In genomic region chr10:132875435-132875834, GRCh38 we compare ENCODE assay signal across 20 cellular contexts.
DNase-seq lines count a peak whose midpoint lies in the region; TF ChIP-seq lines count a peak whose summit lies in the region.
"Had no signal": no experiment of that assay in that cellular context is flagged by ENCODE, and none has a peak within 500 bp of the region (broad histone marks: within the 10 kb centered on the region; RNA-seq: fewer than 3 reads in every experiment).

No MANE protein-coding gene starts in this region.

- H3K4me3 Mint-ChIP-seq in activated naive CD4-positive, alpha-beta T cell treated with anti-CD3 and anti-CD28 coated beads, Interleukin-2, amount 10 ng/mL, durations not matched to agents 7 days and 5 days: no peak overlapping the region
- H3K4me3 Mint-ChIP-seq in activated naive CD4-positive, alpha-beta T cell treated with anti-CD3 and anti-CD28 coated beads for 36 hours: no peak overlapping the region
- H3K4me3 Mint-ChIP-seq in endodermal cell (no peak overlapping the region), osteocyte (ENCODE audit: unreplicated experiment) (no peak overlapping the region)

- no peaks in the 10 kb centered on the region for H3K4me1 ChIP-seq in endodermal cell (ENCODE audit: control insufficient read depth, insufficient read depth, low read length)

- 61 to 94% methylated on average over 2 of the region's 2 CpGs for WGBS in endodermal cell (ENCODE audit: insufficient coverage in 1 of 2, insufficient read length in 1 of 2), 2 experiments

- H3K4me3 ChIP-seq in endodermal cell (ENCODE audit: low read length): no peak overlapping the region

- no peaks in the 10 kb centered on the region for H3K9me3 Mint-ChIP-seq in activated naive CD4-positive, alpha-beta T cell treated with anti-CD3 and anti-CD28 coated beads, Interleukin-2, amount 10 ng/mL, durations not matched to agents 7 days and 5 days
- H3K9me3 Mint-ChIP-seq in activated naive CD4-positive, alpha-beta T cell treated with anti-CD3 and anti-CD28 coated beads for 36 hours: peaks cover 7% of the 10 kb centered on the region
- H3K9me3 Mint-ChIP-seq in endodermal cell (peaks cover 18% of the 10 kb centered on the region), osteocyte (ENCODE audit: unreplicated experiment) (no peaks in the 10 kb centered on the region)

- H3K4me1 Mint-ChIP-seq in activated naive CD4-positive, alpha-beta T cell treated with anti-CD3 and anti-CD28 coated beads, Interleukin-2, amount 10 ng/mL, durations not matched to agents 7 days and 5 days: peaks cover 4% of the 10 kb centered on the region
- H3K4me1 Mint-ChIP-seq in activated naive CD4-positive, alpha-beta T cell treated with anti-CD3 and anti-CD28 coated beads for 36 hours (ENCODE audit: low read depth): no peaks in the 10 kb centered on the region
- H3K4me1 Mint-ChIP-seq in endodermal cell (no peaks in the 10 kb centered on the region), osteocyte (ENCODE audit: unreplicated experiment) (no peaks in the 10 kb centered on the region)

- H3K27me3 ChIP-seq in endodermal cell (ENCODE audit: control insufficient read depth, insufficient read depth, low read length, poor library complexity, severe bottlenecking): no peaks in the 10 kb centered on the region

- H3K27ac ChIP-seq in endodermal cell (ENCODE audit: low read depth, low read length): no peak overlapping the region

- H3K9ac ChIP-seq in endodermal cell (ENCODE audit: extremely low read depth, low read length, poor library complexity, severe bottlenecking): no peak overlapping the region

- H3K27me3 Mint-ChIP-seq in activated naive CD4-positive, alpha-beta T cell treated with anti-CD3 and anti-CD28 coated beads, Interleukin-2, amount 10 ng/mL, durations not matched to agents 7 days and 5 days: peaks cover 23% of the 10 kb centered on the region
- peaks cover 32% of the 10 kb centered on the region for H3K27me3 Mint-ChIP-seq in activated naive CD4-positive, alpha-beta T cell treated with anti-CD3 and anti-CD28 coated beads for 36 hours (ENCODE audit: low read depth)
- H3K27me3 Mint-ChIP-seq in endodermal cell (ENCODE audit: insufficient read depth) (no peaks in the 10 kb centered on the region), osteocyte (ENCODE audit: unreplicated experiment) (peaks cover 49% of the 10 kb centered on the region)

- peak overlapping the region; percentile 30 for H3K27ac Mint-ChIP-seq in activated naive CD4-positive, alpha-beta T cell treated with anti-CD3 and anti-CD28 coated beads, Interleukin-2, amount 10 ng/mL, durations not matched to agents 7 days and 5 days
- H3K27ac Mint-ChIP-seq in activated naive CD4-positive, alpha-beta T cell treated with anti-CD3 and anti-CD28 coated beads for 36 hours: no peak overlapping the region
- H3K27ac Mint-ChIP-seq in endodermal cell: no peak overlapping the region
- no peak overlapping the region for H3K27ac Mint-ChIP-seq in osteocyte (ENCODE audit: unreplicated experiment)

- H3K9me3 ChIP-seq in endodermal cell (ENCODE audit: control insufficient read depth, low read length): no peaks in the 10 kb centered on the region

- H3K36me3 Mint-ChIP-seq in activated naive CD4-positive, alpha-beta T cell treated with anti-CD3 and anti-CD28 coated beads, Interleukin-2, amount 10 ng/mL, durations not matched to agents 7 days and 5 days: no peaks in the 10 kb centered on the region
- no peaks in the 10 kb centered on the region for H3K36me3 Mint-ChIP-seq in activated naive CD4-positive, alpha-beta T cell treated with anti-CD3 and anti-CD28 coated beads for 36 hours (ENCODE audit: low read depth)
- no peaks in the 10 kb centered on the region for H3K36me3 Mint-ChIP-seq in endodermal cell (ENCODE audit: low read depth)
- H3K36me3 Mint-ChIP-seq in osteocyte (ENCODE audit: unreplicated experiment): no peaks in the 10 kb centered on the region

- intact Hi-C loops in activated naive CD4-positive, alpha-beta T cell treated with anti-CD3 and anti-CD28 coated beads for 36 hours (cut with micrococcal nuclease): no loop called here

- peak; percentile 11 for DNase-seq in activated naive CD4-positive, alpha-beta T cell treated with anti-CD3 and anti-CD28 coated beads, Interleukin-2, amount 10 ng/mL, durations not matched to agents 7 days and 5 days
- no peak for DNase-seq in activated naive CD4-positive, alpha-beta T cell treated with anti-CD3 and anti-CD28 coated beads for 36 hours
- DNase-seq in endodermal cell (peak; percentile 18), osteocyte (ENCODE audit: extremely low spot score, unreplicated experiment) (peak; percentile 54), NCI-H748 (lab: John Stamatoyannopoulos, UW; ENCODE audit: unreplicated experiment) (no peak), GM19238 (ENCODE audit: insufficient read length, low spot score) (no peak), GM20000 (ENCODE audit: low spot score) (no peak)
- DNase-seq: Calu3, DMS79 treated with DMSO at 0.1 percent for 48 hours, GF-D8, Karpas-422, NCI-H1092, NCI-H1417 treated with DMSO at 0.1 percent for 48 hours, NCI-H1694 treated with DMSO at 0.1 percent for 48 hours, NCI-H2081 treated with DMSO at 0.1 percent for 48 hours, NCI-H2171 treated with DMSO at 0.1 percent for 48 hours, NCI-H524, NCI-H774, PC-3, SHP77 treated with DMSO at 0.1 percent for 48 hours had no signal

- CTCF ChIA-PET in activated naive CD4-positive, alpha-beta T cell treated with anti-CD3 and anti-CD28 coated beads, Interleukin-2, amount 10 ng/mL, durations not matched to agents 7 days and 5 days (lab: Charles Lee): no interaction called here
- CTCF ChIA-PET in activated naive CD4-positive, alpha-beta T cell treated with anti-CD3 and anti-CD28 coated beads for 36 hours (lab: Charles Lee): no interaction called here

- no peaks in the 10 kb centered on the region for H3K36me3 ChIP-seq in endodermal cell (ENCODE audit: control insufficient read depth, insufficient read depth, low read length)

- no peak for TF ChIP-seq CTCF in endodermal cell (conservative IDR thresholded peaks at IDR 0.05)
- no peak for TF ChIP-seq CTCF in osteocyte (IDR thresholded peaks at IDR 0.05)
- TF ChIP-seq CTCF in GM20000 (IDR thresholded peaks at IDR 0.05; ENCODE audit: extremely low read depth, missing control alignments): no peak

Comparison
In these comparisons a context has a peak if more than half of its experiments do, and no peak if none do; other contexts are left out.
1. DNase-seq: peak in activated naive CD4-positive, alpha-beta T cell treated with anti-CD3 and anti-CD28 coated beads, Interleukin-2, amount 10 ng/mL, durations not matched to agents 7 days and 5 days (single experiment), endodermal cell (single experiment) and osteocyte (single experiment); none in activated naive CD4-positive, alpha-beta T cell treated with anti-CD3 and anti-CD28 coated beads for 36 hours (single experiment), NCI-H748 (single experiment), GM19238 (single experiment) and GM20000 (single experiment).